ENCODE assay signal across 10 cellular contexts in genomic region chr7:75740846-75741497, GRCh38. TPM values are rescaled to one million over a fixed set of nuclear protein-coding genes. Genes with fewer than 3 reads are reported as not detected.
DNase-seq lines count a peak whose midpoint lies in the region; ATAC-seq and TF ChIP-seq lines count a peak whose summit lies in the region.
"Had no signal": no experiment of that assay in that cellular context is flagged by ENCODE, and none has a peak within 500 bp of the region (broad histone marks: within the 10 kb centered on the region; RNA-seq: fewer than 3 reads in every experiment).

No MANE protein-coding gene starts in this region.

- H3K27ac ChIP-seq in RWPE1 (peak overlapping the region; percentile 45), tibial artery (no peak overlapping the region), osteoblast (ENCODE audit: low read depth, low read length) (no peak overlapping the region)

- peaks cover 17% of the 10 kb centered on the region for H3K4me1 Mint-ChIP-seq in activated CD8-positive, alpha-beta memory T cell treated with anti-CD3 and anti-CD28 coated beads, Interleukin-2, amount 10 ng/mL, durations not matched to agents 7 days and 5 days
- peaks cover 16 to 26% of the 10 kb centered on the region in 2 donors for H3K4me1 Mint-ChIP-seq in immature natural killer cell

- H3K4me3 Mint-ChIP-seq in activated CD8-positive, alpha-beta memory T cell treated with anti-CD3 and anti-CD28 coated beads, Interleukin-2, amount 10 ng/mL, durations not matched to agents 7 days and 5 days, result peak overlapping the region; percentile 0
- H3K4me3 Mint-ChIP-seq in immature natural killer cell, result peak overlapping the region in 4 of 5 donors; percentile 0 to 19 (median 6)

- H3K4me1 ChIP-seq in tibial artery (peaks cover 4 to 22% (median 16%) of the 10 kb centered on the region in 4 donors), osteoblast (ENCODE audit: insufficient read depth, low read length) (peaks cover 8% of the 10 kb centered on the region)

- POLR2A ChIA-PET in RWPE1 (lab: Yijun Ruan, JAX; ENCODE audit: low non-redundant PET), result no interaction called here

- H3K27me3 ChIP-seq in tibial artery (no peaks in the 10 kb centered on the region), osteoblast (ENCODE audit: insufficient read depth, low read length) (no peaks in the 10 kb centered on the region)

- no peak overlapping the region for H3K4me2 ChIP-seq in osteoblast (ENCODE audit: insufficient read depth, low read length)

- peaks cover 11% of the 10 kb centered on the region for H3K27me3 Mint-ChIP-seq in activated CD8-positive, alpha-beta memory T cell treated with anti-CD3 and anti-CD28 coated beads, Interleukin-2, amount 10 ng/mL, durations not matched to agents 7 days and 5 days
- peaks cover 0 to 4% (median 3%) of the 10 kb centered on the region in 3 donors for H3K27me3 Mint-ChIP-seq in immature natural killer cell (ENCODE audit: low read depth in 3 of 3)

- H3K4me3 ChIP-seq in tibial artery, result no peak overlapping the region
- H3K4me3 ChIP-seq in osteoblast (ENCODE audit: insufficient read depth, low read length), result no peak overlapping the region

- H3K79me2 ChIP-seq in osteoblast (ENCODE audit: insufficient read depth, low read length), result peaks cover 19% of the 10 kb centered on the region

- no peaks in the 10 kb centered on the region for H4K20me1 ChIP-seq in osteoblast (ENCODE audit: insufficient read depth, low read length)

- TF ChIP-seq CTCF in RWPE1 (conservative IDR thresholded peaks at IDR 0.05; ENCODE audit: low read depth) (no peak), tibial artery (IDR thresholded peaks at IDR 0.05) (no peak), osteoblast (IDR thresholded peaks at IDR 0.05; ENCODE audit: extremely low read depth, low read depth, low read length) (no peak)

- no peak for ATAC-seq in activated CD8-positive, alpha-beta memory T cell treated with anti-CD3 and anti-CD28 coated beads, Interleukin-2, amount 10 ng/mL, durations not matched to agents 7 days and 5 days
- ATAC-seq in HG02759 (IDR thresholded peaks at IDR 0.05; ENCODE audit: unreplicated experiment), result no peak
- ATAC-seq: natural killer cell had no signal

- no peaks in the 10 kb centered on the region for H3K9me3 ChIP-seq in tibial artery
- no peaks in the 10 kb centered on the region for H3K9me3 ChIP-seq in osteoblast (ENCODE audit: low read depth, low read length)

- H2AFZ ChIP-seq in osteoblast (ENCODE audit: low read length), result no peak overlapping the region

- H3K36me3 Mint-ChIP-seq in activated CD8-positive, alpha-beta memory T cell treated with anti-CD3 and anti-CD28 coated beads, Interleukin-2, amount 10 ng/mL, durations not matched to agents 7 days and 5 days, result peaks cover 2% of the 10 kb centered on the region
- H3K36me3 Mint-ChIP-seq in immature natural killer cell, result no peaks in the 10 kb centered on the region
- H3K36me3 Mint-ChIP-seq: natural killer cell had no signal

- DNase-seq in activated CD8-positive, alpha-beta memory T cell treated with anti-CD3 and anti-CD28 coated beads, Interleukin-2, amount 10 ng/mL, durations not matched to agents 7 days and 5 days, result no peak
- no peak for DNase-seq in activated CD8-positive, alpha-beta memory T cell treated with anti-CD3 and anti-CD28 coated beads, Interleukin-2, amount 50 U/mL, for 48 hours
- DNase-seq in RWPE1 (ENCODE audit: low spot score) (no peak), immature natural killer cell (no peak), tibial artery (peak; percentile 71 to 72), osteoblast (ENCODE audit: insufficient read length, low spot score, missing footprints) (no peak)
- DNase-seq in activated CD8-positive, alpha-beta memory T cell treated with anti-CD3 and anti-CD28 coated beads, Interleukin-2, amount 50 U/mL, for 4 hours, result no peak
- DNase-seq: natural killer cell, NCI-H1694 had no signal

- H3K27ac Mint-ChIP-seq in activated CD8-positive, alpha-beta memory T cell treated with anti-CD3 and anti-CD28 coated beads, Interleukin-2, amount 10 ng/mL, durations not matched to agents 7 days and 5 days, result no peak overlapping the region
- peak overlapping the region in 3 of 6 donors; percentile 17 to 57 (median 39) for H3K27ac Mint-ChIP-seq in immature natural killer cell

- H3K36me3 ChIP-seq in tibial artery (no peaks in the 10 kb centered on the region), osteoblast (ENCODE audit: insufficient read depth, low read length) (no peaks in the 10 kb centered on the region)

- intact Hi-C loops in tibial artery (cut with DNase I; ENCODE audit: low total_unique reads), result no loop called here

- CTCF ChIA-PET in activated CD8-positive, alpha-beta memory T cell treated with anti-CD3 and anti-CD28 coated beads, Interleukin-2, amount 10 ng/mL, durations not matched to agents 7 days and 5 days (lab: Charles Lee), result interaction anchor here (2.1 kb wide), 1 partner anchor 22 kb away, joined by 5 read pairs; no protein-coding TSS in a partner anchor
- CTCF ChIA-PET in RWPE1 (lab: Yijun Ruan, JAX), result no interaction called here

- no peaks in the 10 kb centered on the region for H3K9me3 Mint-ChIP-seq in activated CD8-positive, alpha-beta memory T cell treated with anti-CD3 and anti-CD28 coated beads, Interleukin-2, amount 10 ng/mL, durations not matched to agents 7 days and 5 days (ENCODE audit: low read depth)
- H3K9me3 Mint-ChIP-seq in immature natural killer cell, result no peaks in the 10 kb centered on the region
- H3K9me3 Mint-ChIP-seq: natural killer cell had no signal

RNA-seq across cellular contexts. Expression of gene HIP1, which starts 2.2 kb away (rescaled TPM):
- 10 to 100 TPM in 1 of 2 experiments, 1 to 10 TPM in 1; 7.6 to 11.8 TPM for total RNA-seq in activated CD8-positive, alpha-beta memory T cell treated with anti-CD3 and anti-CD28 coated beads, Interleukin-2, amount 10 ng/mL, durations not matched to agents 7 days and 5 days
- polyA plus RNA-seq in immature natural killer cell, result 10 to 100 TPM in 1 of 3 donors, 1 to 10 TPM in 2; 3.9 to 13.3 (median 5.9) TPM
- 24.2 and 25.7 TPM in 2 replicates for total RNA-seq in osteoblast

RNA-seq across cellular contexts. Expression of gene CCL26, which starts 31.0 kb away (rescaled TPM):
- total RNA-seq in activated CD8-positive, alpha-beta memory T cell treated with anti-CD3 and anti-CD28 coated beads, Interleukin-2, amount 10 ng/mL, durations not matched to agents 7 days and 5 days, result not detected
- not detected for polyA plus RNA-seq in immature natural killer cell
- total RNA-seq in osteoblast, result 1.1 and 1.5 TPM in 2 replicates
- total RNA-seq: natural killer cell had no signal

Comparison
In these comparisons a context has a peak if more than half of its experiments do, and no peak if none do; other contexts are left out.
1. DNase-seq: peak in tibial artery (2 of 2); none in activated CD8-positive, alpha-beta memory T cell treated with anti-CD3 and anti-CD28 coated beads, Interleukin-2, amount 10 ng/mL, durations not matched to agents 7 days and 5 days (single experiment), activated CD8-positive, alpha-beta memory T cell treated with anti-CD3 and anti-CD28 coated beads, Interleukin-2, amount 50 U/mL, for 48 hours (single experiment), RWPE1 (single experiment), immature natural killer cell (0 of 3), activated CD8-positive, alpha-beta memory T cell treated with anti-CD3 and anti-CD28 coated beads, Interleukin-2, amount 50 U/mL, for 4 hours (single experiment) and osteoblast (single experiment).